8 cellular contexts compared by ENCODE assay signal in genomic region chr19:34677386-34678084, GRCh38. TPM values are rescaled to one million over a fixed set of nuclear protein-coding genes. Genes with fewer than 3 reads are reported as not detected.
A peak's percentile ranks its signal among the peaks of the same experiment; 100 is the strongest.
DNase-seq lines count a peak whose midpoint lies in the region; ATAC-seq and TF ChIP-seq lines count a peak whose summit lies in the region.

TSS of gene ZNF302 (plus strand) at chr19:34677678. CDS start at chr19:34678805, 1,127 bp downstream.

- peaks cover 25% of the 10 kb centered on the region; the same call in 1 of the 2 replicates for H3K27me3 ChIP-seq in HUES64 (ENCODE audit: insufficient read depth, low read length)
- no peaks in the 10 kb centered on the region for H3K27me3 ChIP-seq in OCI-LY3 (ENCODE audit: low read depth, low read length)

- H3K9ac ChIP-seq in HUES64 (ENCODE audit: low read depth, low read length) (peak within 1 kb of the TSS; percentile 89), OCI-LY3 (ENCODE audit: low read length) (peak within 1 kb of the TSS; percentile 67)

- H3K4me1 ChIP-seq in HUES64 (ENCODE audit: insufficient read depth, low read length) (no peaks in the 10 kb centered on the region; the same call in 1 of the 2 replicates), OCI-LY3 (ENCODE audit: low read length) (peaks cover 5% of the 10 kb centered on the region; the same call in 1 of the 2 replicates)

- peaks cover 4% of the 10 kb centered on the region; the same call in 1 of the 2 replicates for H3K9me3 ChIP-seq in HUES64 (ENCODE audit: insufficient read depth, low read depth, low read length)
- H3K9me3 ChIP-seq in OCI-LY3 (ENCODE audit: insufficient read depth, low read length), result no peaks in the 10 kb centered on the region

- no peaks in the 10 kb centered on the region for H4K20me1 ChIP-seq in OCI-LY3 (ENCODE audit: insufficient read depth, low read length)

- peaks cover 33% of the 10 kb centered on the region for H3K36me3 ChIP-seq in HUES64 (ENCODE audit: insufficient read depth, low read length)
- no peaks in the 10 kb centered on the region for H3K36me3 ChIP-seq in OCI-LY3 (replicated peaks; ENCODE audit: low read depth, low read length)

- peak; percentile 95 for DNase-seq in D341Med (ENCODE audit: low spot score)
- DNase-seq in activated T-cell treated with anti-CD3 and anti-CD28 coated beads for 4 hours, result peak; percentile 91
- peak; percentile 98 for DNase-seq in epithelial cell of esophagus (ENCODE audit: low read depth)
- peak; percentile 97 for DNase-seq in mucosa of gallbladder (ENCODE audit: low spot score)
- peak; percentile 91 to 94 for DNase-seq in stimulated activated CD8-positive, alpha-beta memory T cell treated with anti-CD3 and anti-CD28 coated beads, Interleukin-4, amount 100 ng/mL, for 4 hours (ENCODE audit: low read depth in 2 of 2, low spot score in 1 of 2)

- H2AFZ ChIP-seq in OCI-LY3 (ENCODE audit: low read depth, low read length), result peak within 1 kb of the TSS; percentile 67

- H3K4me3 ChIP-seq in HUES64 (ENCODE audit: low read length), result peak within 1 kb of the TSS; percentile 80
- peak within 1 kb of the TSS; percentile 78 for H3K4me3 ChIP-seq in OCI-LY3 (ENCODE audit: low read length)
- peak within 1 kb of the TSS; percentile 82 for H3K4me3 ChIP-seq in epithelial cell of esophagus (ENCODE audit: low read length)

- peak; percentile 88 for ATAC-seq in GM21447 (IDR thresholded peaks at IDR 0.05; ENCODE audit: unreplicated experiment)

- H3K27ac ChIP-seq in HUES64 (ENCODE audit: low read depth, low read length) (peak within 1 kb of the TSS; percentile 85), OCI-LY3 (ENCODE audit: low read length) (peak within 1 kb of the TSS; percentile 52)

- TF ChIP-seq CTCF in OCI-LY3 (IDR thresholded peaks at IDR 0.05; ENCODE audit: low read depth, low read length) (no peak), epithelial cell of esophagus (IDR thresholded peaks at IDR 0.05; ENCODE audit: insufficient read depth, low read depth, low read length, missing control alignments) (no peak)

- H3K4me2 ChIP-seq in OCI-LY3 (ENCODE audit: low read length), result peak within 1 kb of the TSS; percentile 74

- WGBS in HUES64, result under 1% methylated on average over 74 of the region's 74 CpGs

- no peaks in the 10 kb centered on the region for H3K79me2 ChIP-seq in OCI-LY3 (ENCODE audit: low read length)

RNA-seq across cellular contexts. Expression of gene ZNF302, which starts in this region (rescaled TPM):
- polyA plus RNA-seq in HUES64 (2013, experiment 1 of 2), result 13.5 TPM
- 15.0 TPM for polyA plus RNA-seq in HUES64 (2013, experiment 2 of 2)
- total RNA-seq in mucosa of gallbladder, result 28.8 TPM

Comparison
In these comparisons a context has a peak if more than half of its experiments do, and no peak if none do; other contexts are left out.
1. Peak in every context shown above with its lines: DNase-seq, ATAC-seq, H3K4me3 ChIP-seq and H3K27ac ChIP-seq.